In the genomic region with DNA sequence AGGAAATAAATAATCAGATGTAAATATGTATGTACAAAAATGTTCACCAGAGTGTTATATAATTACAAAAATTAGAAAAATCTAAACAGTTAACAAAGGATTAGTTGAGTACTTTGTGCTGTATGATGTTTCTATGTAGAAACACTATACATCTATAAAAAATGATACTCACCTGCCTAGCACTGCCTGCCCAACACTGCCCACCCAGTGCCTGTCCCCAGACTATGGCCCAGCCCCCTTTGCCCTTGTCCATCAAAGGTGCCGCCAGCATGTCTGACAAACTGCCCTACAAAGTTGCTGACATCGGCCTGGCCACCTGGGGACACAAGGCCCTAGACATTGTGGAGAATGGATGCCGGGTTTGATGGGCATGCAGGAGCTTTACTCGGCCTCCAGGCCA, we compare ENCODE assay signal across 29 cellular contexts.
"Had no signal": no experiment of that assay in that cellular context is flagged by ENCODE, and none has a peak within 500 bp of the region (broad histone marks: within the 10 kb centered on the region; RNA-seq: fewer than 3 reads in every experiment).

No MANE protein-coding gene starts in this region.

- H3K27me3 ChIP-seq: body of pancreas, brain microvascular endothelial cell, breast epithelium had no signal

- FAIRE-seq: astrocyte, TTC549 had no signal

- H3K4me1 ChIP-seq: body of pancreas, breast epithelium had no signal

- H3K36me3 ChIP-seq: brain microvascular endothelial cell, breast epithelium had no signal

- H3K9me3 ChIP-seq: body of pancreas, breast epithelium had no signal

- H3K27ac ChIP-seq: body of pancreas, brain microvascular endothelial cell, breast epithelium, VCaP had no signal

- H3K4me3 ChIP-seq: body of pancreas, breast epithelium had no signal

- ATAC-seq: activated CD8-positive, alpha-beta T cell treated with anti-CD3 and anti-CD28 coated beads for 36 hours; activated naive CD8-positive, alpha-beta T cell treated with anti-CD3 and anti-CD28 coated beads, Interleukin-2, amount 50 U/mL, for 24 hours; body of pancreas had no signal

- DNase-seq: activated B cell treated with CpG ODN at 0.5 μM for 24 hours; activated CD4-positive, alpha-beta memory T cell treated with anti-CD3 and anti-CD28 coated beads for 36 hours; activated CD4-positive, alpha-beta T cell treated with anti-CD3 and anti-CD28 coated beads for 4 hours; activated CD4-positive, alpha-beta T cell treated with anti-CD3 and anti-CD28 coated beads, Interleukin-2, amount 10 ng/mL, durations not matched to agents 24 days and 14 days; activated CD4-positive, alpha-beta T cell treated with anti-CD3 and anti-CD28 coated beads, Interleukin-2, amount 50 U/mL, for 1 hour; activated CD4-positive, alpha-beta T cell treated with anti-CD3 and anti-CD28 coated beads, Interleukin-2, amount 50 U/mL, for 4 hours; activated CD4-positive, CD25-positive, alpha-beta regulatory T cell treated with anti-CD3 and anti-CD28 coated beads, Interleukin-2, amount 50 U/mL, for 72 hours; activated CD8-positive, alpha-beta memory T cell treated with anti-CD3 and anti-CD28 coated beads, Interleukin-2, amount 50 U/mL, for 4 hours; activated CD8-positive, alpha-beta T cell treated with anti-CD3 and anti-CD28 coated beads for 36 hours; activated effector memory CD4-positive, alpha-beta T cell treated with Interleukin-2 at 50 U/mL for 16 hours; activated gamma-delta T cell; activated naive CD4-positive, alpha-beta T cell treated with anti-CD3 and anti-CD28 coated beads, Interleukin-2, amount 10 ng/mL, durations not matched to agents 7 days and 5 days; activated naive CD4-positive, alpha-beta T cell treated with Interleukin-2 at 50 U/mL for 16 hours; activated naive CD8-positive, alpha-beta T cell treated with anti-CD3 and anti-CD28 coated beads, Interleukin-2, amount 10 ng/mL, durations not matched to agents 7 days and 5 days; activated naive CD8-positive, alpha-beta T cell treated with anti-CD3 and anti-CD28 coated beads, Interleukin-2, amount 50 U/mL, for 24 hours; activated T-cell treated with anti-CD3 and anti-CD28 coated beads, Interleukin-2, amount 50 U/mL, for 24 hours; activated T-cell treated with anti-CD3 and anti-CD28 coated beads, Interleukin-2, amount 50 U/mL, for 48 hours; amygdala; anterior cingulate cortex; body of pancreas; brain microvascular endothelial cell; central memory CD4-positive, alpha-beta T cell; T-helper 1 cell; T-helper 2 cell; T-helper 9 cell had no signal
